Comparison of ENCODE assay signal across 21 cellular contexts in genomic region chr3:71659758-71660666, GRCh38.
A peak's percentile ranks its signal among the peaks of the same experiment; 100 is the strongest.
DNase-seq lines count a peak whose midpoint lies in the region; ATAC-seq, FAIRE-seq and TF ChIP-seq lines count a peak whose summit lies in the region.
"Had no signal": no experiment of that assay in that cellular context is flagged by ENCODE, and none has a peak within 500 bp of the region (broad histone marks: within the 10 kb centered on the region; RNA-seq: fewer than 3 reads in every experiment).

No MANE protein-coding gene starts in this region.

- H3K4me1 Mint-ChIP-seq in neural progenitor cell: peaks cover 11% of the 10 kb centered on the region

- no peaks in the 10 kb centered on the region for H3K79me2 ChIP-seq in neural progenitor cell (ENCODE audit: low read depth)

- no peaks in the 10 kb centered on the region for H3K9me3 ChIP-seq in neural progenitor cell (ENCODE audit: low read depth)
- H3K9me3 ChIP-seq: neutrophil had no signal

- ATAC-seq in activated naive CD4-positive, alpha-beta T cell treated with anti-CD3 and anti-CD28 coated beads, Interleukin-2, amount 50 U/mL, for 72 hours: no peak
- no peak for ATAC-seq in HG02970 (IDR thresholded peaks at IDR 0.05; ENCODE audit: low FRiP score, unreplicated experiment)
- ATAC-seq: activated T-cell treated with anti-CD3 and anti-CD28 coated beads, Interleukin-2, amount 50 U/mL, for 4 hours; esophagus mucosa had no signal

- H3K9ac ChIP-seq in neural progenitor cell: peak overlapping the region; percentile 27

- H4K20me1 ChIP-seq in neural progenitor cell (ENCODE audit: low read depth): no peaks in the 10 kb centered on the region

- H3K4me3 ChIP-seq in BJ (ENCODE audit: low read depth, low read length) (no peak overlapping the region), neural progenitor cell (no peak overlapping the region)
- H3K4me3 ChIP-seq in Jurkat, Clone E6-1 (ENCODE audit: low read length): no peak overlapping the region
- H3K4me3 ChIP-seq: dorsolateral prefrontal cortex had no signal

- H3K27ac ChIP-seq in neural progenitor cell: no peak overlapping the region
- H3K27ac ChIP-seq: neutrophil, WERI-Rb-1 had no signal

- H3F3A ChIP-seq in neural progenitor cell (ENCODE audit: low read depth): no peaks in the 10 kb centered on the region

- peaks cover 2% of the 10 kb centered on the region for H3K9me3 Mint-ChIP-seq in neural progenitor cell
- H3K9me3 Mint-ChIP-seq in activated naive CD4-positive, alpha-beta T cell treated with anti-CD3 and anti-CD28 coated beads, Interleukin-2, amount 50 U/mL, for 72 hours: no peaks in the 10 kb centered on the region
- H3K9me3 Mint-ChIP-seq: activated CD4-positive, alpha-beta memory T cell treated with anti-CD3 and anti-CD28 coated beads for 36 hours; activated T-cell treated with anti-CD3 and anti-CD28 coated beads, Interleukin-2, amount 50 U/mL, for 4 hours; mesothelial cell of epicardium had no signal

- H3K36me3 ChIP-seq in BJ (ENCODE audit: control insufficient read depth, insufficient read depth, low read length) (no peaks in the 10 kb centered on the region), neural progenitor cell (no peaks in the 10 kb centered on the region)
- H3K36me3 ChIP-seq: WERI-Rb-1 had no signal

- H3K27me3 ChIP-seq in BJ (ENCODE audit: control insufficient read depth, insufficient read depth, low read length) (no peaks in the 10 kb centered on the region), neural progenitor cell (no peaks in the 10 kb centered on the region)
- H3K27me3 ChIP-seq: dorsolateral prefrontal cortex, neutrophil had no signal

- H3K4me3 Mint-ChIP-seq in neural progenitor cell: no peak overlapping the region
- H3K4me3 Mint-ChIP-seq: activated CD4-positive, alpha-beta memory T cell treated with anti-CD3 and anti-CD28 coated beads for 36 hours; activated T-cell treated with anti-CD3 and anti-CD28 coated beads, Interleukin-2, amount 50 U/mL, for 4 hours; mesothelial cell of epicardium had no signal

- peak; percentile 59 for FAIRE-seq in endometrium (lab: Jason Lieb, UNC)

- in situ Hi-C loops in ACHN (cut with HindIII; ENCODE audit: low pct_ligation_motif_present, low pct_unique_long_range_greater_than_20kb, low sequenced_read_pairs): no loop called here

- DNase-seq in BJ (ENCODE audit: low read depth) (peak; percentile 10), neural progenitor cell (ENCODE audit: low spot score) (no peak), ACHN (no peak), SHP77 treated with DMSO at 0.1 percent for 48 hours (lab: John Stamatoyannopoulos, UW) (no peak)
- peak; percentile 92 for DNase-seq in Jurkat, Clone E6-1 (ENCODE audit: low read depth, low spot score)
- no peak for DNase-seq in activated naive CD4-positive, alpha-beta T cell treated with anti-CD3 and anti-CD28 coated beads, Interleukin-2, amount 50 U/mL, for 72 hours (ENCODE audit: low spot score in 2 of 2)
- DNase-seq: activated CD4-positive, alpha-beta memory T cell treated with anti-CD3 and anti-CD28 coated beads for 36 hours; activated naive CD4-positive, alpha-beta T cell treated with anti-CD3 and anti-CD28 coated beads, Interleukin-2, amount 50 U/mL, for 16 hours; activated T-cell treated with anti-CD3 and anti-CD28 coated beads, Interleukin-2, amount 50 U/mL, for 4 hours; hippocampal formation; kidney glomerular epithelial cell; NCI-H1048; Right ventricle myocardium superior; stimulated activated CD4-positive, alpha-beta T cell treated with anti-CD3 and anti-CD28 coated beads, Interleukin-4, amount 100 ng/mL, for 24 hours; WERI-Rb-1 had no signal

- no peak for TF ChIP-seq CTCF in BJ (IDR thresholded peaks at IDR 0.05; ENCODE audit: insufficient read depth, low read depth, low read length)
- no peak for TF ChIP-seq CTCF in neural progenitor cell (IDR thresholded peaks at IDR 0.05)

- no peak overlapping the region for H3K27ac Mint-ChIP-seq in neural progenitor cell
- no peak overlapping the region for H3K27ac Mint-ChIP-seq in activated naive CD4-positive, alpha-beta T cell treated with anti-CD3 and anti-CD28 coated beads, Interleukin-2, amount 50 U/mL, for 72 hours
- H3K27ac Mint-ChIP-seq: activated CD4-positive, alpha-beta memory T cell treated with anti-CD3 and anti-CD28 coated beads for 36 hours; mesothelial cell of epicardium had no signal

- H3K4me2 ChIP-seq in neural progenitor cell: peak overlapping the region; percentile 43

- H3K27me3 Mint-ChIP-seq in neural progenitor cell (ENCODE audit: insufficient read depth, low read depth): peaks cover 6% of the 10 kb centered on the region
- H3K27me3 Mint-ChIP-seq: activated CD4-positive, alpha-beta memory T cell treated with anti-CD3 and anti-CD28 coated beads for 36 hours had no signal

- no peaks in the 10 kb centered on the region for H3K36me3 Mint-ChIP-seq in neural progenitor cell
- no peaks in the 10 kb centered on the region for H3K36me3 Mint-ChIP-seq in activated naive CD4-positive, alpha-beta T cell treated with anti-CD3 and anti-CD28 coated beads, Interleukin-2, amount 50 U/mL, for 72 hours
- H3K36me3 Mint-ChIP-seq: mesothelial cell of epicardium had no signal

- H3K4me1 ChIP-seq in neural progenitor cell: peaks cover 12% of the 10 kb centered on the region

- no peak overlapping the region for H2AFZ ChIP-seq in neural progenitor cell (replicated peaks)

- CTCF ChIA-PET in BJ (lab: Yijun Ruan, JAX): interaction anchor here (0.6 kb wide), 1 partner anchor 74 kb away, joined by 3 read pairs; no protein-coding TSS in a partner anchor

- POLR2A ChIA-PET in BJ (lab: Charles Lee): no interaction called here

Comparison
In these comparisons a context has a peak if more than half of its experiments do, and no peak if none do; other contexts are left out.
1. DNase-seq: peak in BJ (single experiment) and Jurkat, Clone E6-1 (single experiment); none in neural progenitor cell (single experiment), activated naive CD4-positive, alpha-beta T cell treated with anti-CD3 and anti-CD28 coated beads, Interleukin-2, amount 50 U/mL, for 72 hours (0 of 2), ACHN (single experiment) and SHP77 treated with DMSO at 0.1 percent for 48 hours (single experiment).